In the genomic region with DNA sequence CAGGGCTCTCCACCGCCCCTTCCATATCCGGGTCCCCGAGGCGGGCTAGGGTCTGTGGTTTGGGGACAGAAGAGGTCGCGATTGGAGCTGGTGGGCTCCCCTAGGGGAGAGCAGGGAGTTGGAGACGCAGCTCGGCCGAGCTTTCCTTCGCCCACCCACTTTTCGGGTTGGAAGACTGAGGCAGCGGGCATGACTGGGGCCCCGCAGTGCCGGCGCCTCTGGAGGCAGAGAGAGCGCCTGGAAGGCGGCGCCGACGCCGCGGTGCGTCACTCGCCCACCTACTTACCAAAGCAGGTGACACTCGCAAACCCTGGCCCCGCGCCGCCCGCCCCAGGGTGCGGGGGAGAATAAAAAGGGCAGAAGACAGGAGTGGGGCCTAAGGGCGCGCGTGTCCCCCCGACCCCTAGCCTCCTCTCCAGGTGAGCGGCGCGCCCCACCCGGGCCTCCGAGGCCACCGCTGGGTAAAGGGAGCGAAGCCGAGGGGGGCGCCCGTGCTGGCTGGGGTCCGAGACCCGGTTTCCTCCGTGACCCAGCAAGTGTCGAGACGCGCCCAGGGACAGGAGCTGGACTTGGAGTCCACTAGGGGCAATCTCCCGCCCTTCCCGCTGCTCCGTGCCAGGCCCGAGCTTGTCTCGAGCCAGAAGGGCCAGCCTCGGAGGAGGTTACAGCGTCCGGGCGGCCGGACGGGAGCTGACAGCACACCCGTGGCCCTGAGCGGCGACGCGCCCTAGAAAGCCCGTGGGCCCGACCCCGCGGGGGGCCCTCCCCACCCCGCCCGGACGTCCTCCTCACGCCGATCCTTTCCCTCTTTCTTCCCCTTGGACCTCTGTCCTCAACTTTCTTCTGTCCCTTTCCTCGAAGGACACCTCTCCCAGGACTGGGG, we compare ENCODE assay signal across 8 cellular contexts. TPM values are rescaled to one million over a fixed set of nuclear protein-coding genes. Genes with fewer than 3 reads are reported as not detected.
DNase-seq lines count a peak whose midpoint lies in the region; ATAC-seq and TF ChIP-seq lines count a peak whose summit lies in the region.

No MANE protein-coding gene starts in this region.

- DNase-seq in NOMO-1 treated with DMSO at 0.1 percent for 48 hours (lab: John Stamatoyannopoulos, UW; ENCODE audit: unreplicated experiment) (peak; percentile 4), NOMO-1 (lab: John Stamatoyannopoulos, UW; ENCODE audit: unreplicated experiment in 2 of 2) (no peak), SK-N-SH (peak; percentile 81), adipocyte (ENCODE audit: low read depth) (peak; percentile 53), smooth muscle cell (lab: John Stamatoyannopoulos, UW; ENCODE audit: unreplicated experiment) (no peak), NCI-H1694 (lab: John Stamatoyannopoulos, UW) (no peak)

- H3K9ac ChIP-seq in SK-N-SH (peak overlapping the region; percentile 80), adipocyte (ENCODE audit: low read length) (peak overlapping the region; percentile 84), smooth muscle cell (ENCODE audit: low read depth) (peak overlapping the region; percentile 46)

- no peaks in the 10 kb centered on the region for H3K36me3 ChIP-seq in SK-N-SH (replicated peaks in 1 of 2; ENCODE audit: control insufficient read depth in 1 of 2, insufficient read depth in 2 of 2, low read length in 1 of 2)
- H3K36me3 ChIP-seq in adipocyte (ENCODE audit: control insufficient read depth, insufficient read depth, low read length, severe bottlenecking), result no peaks in the 10 kb centered on the region
- H3K36me3 ChIP-seq in smooth muscle cell (ENCODE audit: low read depth), result no peaks in the 10 kb centered on the region

- H4K20me1 ChIP-seq in SK-N-SH (ENCODE audit: insufficient read depth) (no peaks in the 10 kb centered on the region), smooth muscle cell (ENCODE audit: low read depth) (no peaks in the 10 kb centered on the region)

- H3K4me3 ChIP-seq in SK-N-SH (ENCODE audit: low read depth in 2 of 2, low read length in 1 of 2) (peak overlapping the region; percentile 72 to 77), adipocyte (ENCODE audit: low read length) (peak overlapping the region; percentile 87), iPS-11a (ENCODE audit: low read depth, low read length) (peak overlapping the region; percentile 63), smooth muscle cell (peak overlapping the region; percentile 57)

- peaks cover 9% of the 10 kb centered on the region for H3F3A ChIP-seq in SK-N-SH (replicated peaks; ENCODE audit: insufficient read depth)
- peaks cover 4% of the 10 kb centered on the region for H3F3A ChIP-seq in smooth muscle cell (ENCODE audit: low read depth)

- H3K27ac ChIP-seq in SK-N-SH (ENCODE audit: low read depth in 2 of 2, low read length in 1 of 2) (peak overlapping the region; percentile 60 to 81), smooth muscle cell (ENCODE audit: low read depth) (peak overlapping the region; percentile 72)

- no peaks in the 10 kb centered on the region for H3K9me2 ChIP-seq in SK-N-SH

- CTCF ChIA-PET in SK-N-SH (lab: Yijun Ruan, JAX), result interaction anchor here (0.7 to 6.4 kb wide), 48 partner anchors 10 to 506 kb away, joined by 3 to 92 read pairs (median 3); partner anchors contain the start of gene WAPL

- H3K79me2 ChIP-seq in SK-N-SH (ENCODE audit: insufficient read depth) (no peaks in the 10 kb centered on the region), smooth muscle cell (ENCODE audit: low read depth) (no peaks in the 10 kb centered on the region)

- POLR2A ChIA-PET in SK-N-SH (lab: Yijun Ruan, JAX), result interaction anchor here (0.5 kb wide), 1 partner anchor 41 kb away, joined by 7 read pairs; no protein-coding TSS in a partner anchor

- H3K4me2 ChIP-seq in SK-N-SH, result peak overlapping the region; percentile 99
- H3K4me2 ChIP-seq in smooth muscle cell, result peak overlapping the region; percentile 81

- no peaks in the 10 kb centered on the region; the same call in 1 of the 2 replicates for H3K27me3 ChIP-seq in SK-N-SH (ENCODE audit: insufficient read depth)
- H3K27me3 ChIP-seq in adipocyte (replicated peaks; ENCODE audit: control insufficient read depth, insufficient read depth, low read length), result peaks cover 4% of the 10 kb centered on the region
- H3K27me3 ChIP-seq in smooth muscle cell (ENCODE audit: low read depth), result peaks cover 15% of the 10 kb centered on the region

- ATAC-seq in HG03064 (IDR thresholded peaks at IDR 0.05; ENCODE audit: low read depth, unreplicated experiment), result peak; percentile 32

- H2AFZ ChIP-seq in SK-N-SH (ENCODE audit: low read depth), result peak overlapping the region; percentile 95
- peak overlapping the region; percentile 74 for H2AFZ ChIP-seq in smooth muscle cell (ENCODE audit: low read depth)

- TF ChIP-seq EP300 in SK-N-SH (IDR thresholded peaks at IDR 0.05; ENCODE audit: borderline replicate concordance in 1 of 2, low read depth in 1 of 2, low read length in 1 of 2), result no peak

- TF ChIP-seq CTCF in SK-N-SH (IDR thresholded peaks at IDR 0.05) (peak; percentile 32), smooth muscle cell (IDR thresholded peaks at IDR 0.05; ENCODE audit: borderline replicate concordance, insufficient read depth, poor library complexity, severe bottlenecking) (peak; percentile 8)

- TF ChIP-seq RAD21 in SK-N-SH (IDR thresholded peaks at IDR 0.05; ENCODE audit: low read length), result no peak

- H3K4me1 ChIP-seq in SK-N-SH (ENCODE audit: control insufficient read depth in 1 of 2, insufficient read depth in 2 of 2, low read depth in 1 of 2, low read length in 1 of 2), result peaks cover 0 to 16% of the 10 kb centered on the region in 2 experiments; a peak in 3 of 4 replicates
- peaks cover 19% of the 10 kb centered on the region for H3K4me1 ChIP-seq in adipocyte (ENCODE audit: control insufficient read depth, insufficient read depth, low read length)
- H3K4me1 ChIP-seq in smooth muscle cell (ENCODE audit: low read depth), result peaks cover 12% of the 10 kb centered on the region

- H3K9me3 ChIP-seq in SK-N-SH (no peaks in the 10 kb centered on the region), adipocyte (ENCODE audit: control insufficient read depth, low read length) (no peaks in the 10 kb centered on the region), smooth muscle cell (replicated peaks; ENCODE audit: low read depth) (no peaks in the 10 kb centered on the region)

- 4% methylated on average over 33 of the region's 76 CpGs for WGBS in SK-N-SH (ENCODE audit: low lambda C conversion rate)
- under 1% methylated on average over 43 of the region's 76 CpGs for WGBS in smooth muscle cell (ENCODE audit: low lambda C conversion rate)

TF ChIP-seq in SK-N-SH, 30 proteins besides CTCF, POLR2A, EP300 and RAD21 (continues in another document):
- TF ChIP-seq FOXJ3 (CRISPR knock-in tag; IDR thresholded peaks at IDR 0.05) (no peak), TCF12 (IDR thresholded peaks at IDR 0.05) (no peak), FOSL2 (IDR thresholded peaks at IDR 0.05; ENCODE audit: borderline replicate concordance, low read depth) (no peak), SIN3A (IDR thresholded peaks at IDR 0.05; ENCODE audit: borderline replicate concordance, low read depth, low read length) (no peak), MXI1 (IDR thresholded peaks at IDR 0.05; ENCODE audit: low read depth, low read length) (no peak), FOXM1 (IDR thresholded peaks at IDR 0.05; ENCODE audit: low read depth) (no peak), GABPA (IDR thresholded peaks at IDR 0.05; ENCODE audit: low read depth) (no peak)
- TF ChIP-seq, protein P1, sequence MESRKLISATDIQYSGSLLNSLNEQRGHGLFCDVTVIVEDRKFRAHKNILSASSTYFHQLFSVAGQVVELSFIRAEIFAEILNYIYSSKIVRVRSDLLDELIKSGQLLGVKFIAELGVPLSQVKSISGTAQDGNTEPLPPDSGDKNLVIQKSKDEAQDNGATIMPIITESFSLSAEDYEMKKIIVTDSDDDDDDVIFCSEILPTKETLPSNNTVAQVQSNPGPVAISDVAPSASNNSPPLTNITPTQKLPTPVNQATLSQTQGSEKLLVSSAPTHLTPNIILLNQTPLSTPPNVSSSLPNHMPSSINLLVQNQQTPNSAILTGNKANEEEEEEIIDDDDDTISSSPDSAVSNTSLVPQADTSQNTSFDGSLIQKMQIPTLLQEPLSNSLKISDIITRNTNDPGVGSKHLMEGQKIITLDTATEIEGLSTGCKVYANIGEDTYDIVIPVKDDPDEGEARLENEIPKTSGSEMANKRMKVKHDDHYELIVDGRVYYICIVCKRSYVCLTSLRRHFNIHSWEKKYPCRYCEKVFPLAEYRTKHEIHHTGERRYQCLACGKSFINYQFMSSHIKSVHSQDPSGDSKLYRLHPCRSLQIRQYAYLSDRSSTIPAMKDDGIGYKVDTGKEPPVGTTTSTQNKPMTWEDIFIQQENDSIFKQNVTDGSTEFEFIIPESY (IDR thresholded peaks at IDR 0.05; ENCODE audit: borderline replicate concordance, low read depth), result no peak
- TF ChIP-seq, protein P2, sequence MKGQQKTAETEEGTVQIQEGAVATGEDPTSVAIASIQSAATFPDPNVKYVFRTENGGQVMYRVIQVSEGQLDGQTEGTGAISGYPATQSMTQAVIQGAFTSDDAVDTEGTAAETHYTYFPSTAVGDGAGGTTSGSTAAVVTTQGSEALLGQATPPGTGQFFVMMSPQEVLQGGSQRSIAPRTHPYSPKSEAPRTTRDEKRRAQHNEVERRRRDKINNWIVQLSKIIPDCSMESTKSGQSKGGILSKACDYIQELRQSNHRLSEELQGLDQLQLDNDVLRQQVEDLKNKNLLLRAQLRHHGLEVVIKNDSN (IDR thresholded peaks at IDR 0.05; ENCODE audit: borderline replicate concordance, low read depth), result no peak

RNA-seq across cellular contexts. Expression of gene GRID1, which starts 34.4 kb away (rescaled TPM):
- polyA plus RNA-seq in SK-N-SH (2012; rRNA removed), result 0.13 and 0.24 TPM in 2 replicates
- 0.10 and 0.29 TPM in 2 replicates for polyA plus RNA-seq in SK-N-SH (2012; cell fraction: cytosol; rRNA removed)
- 0.09 and 0.10 TPM in 2 replicates for polyA plus RNA-seq in SK-N-SH (2012; cell fraction: nucleus; rRNA removed)
- total RNA-seq in smooth muscle cell, result 7.4 and 7.5 TPM in 2 replicates
- 3.1 and 4.4 TPM in 2 replicates for polyA plus RNA-seq in smooth muscle cell

Comparison
In these comparisons a context has a peak if more than half of its experiments do, and no peak if none do; other contexts are left out.
1. DNase-seq: peak in NOMO-1 treated with DMSO at 0.1 percent for 48 hours (single experiment), SK-N-SH (single experiment) and adipocyte (single experiment); none in NOMO-1 (0 of 2), smooth muscle cell (single experiment) and NCI-H1694 (single experiment).
2. Peak in every context shown above with its lines, with median percentiles within 50 percentile points of each other: H3K4me3 ChIP-seq and H3K9ac ChIP-seq.